Comparison of ENCODE assay signal across 27 cellular contexts in the genomic region with DNA sequence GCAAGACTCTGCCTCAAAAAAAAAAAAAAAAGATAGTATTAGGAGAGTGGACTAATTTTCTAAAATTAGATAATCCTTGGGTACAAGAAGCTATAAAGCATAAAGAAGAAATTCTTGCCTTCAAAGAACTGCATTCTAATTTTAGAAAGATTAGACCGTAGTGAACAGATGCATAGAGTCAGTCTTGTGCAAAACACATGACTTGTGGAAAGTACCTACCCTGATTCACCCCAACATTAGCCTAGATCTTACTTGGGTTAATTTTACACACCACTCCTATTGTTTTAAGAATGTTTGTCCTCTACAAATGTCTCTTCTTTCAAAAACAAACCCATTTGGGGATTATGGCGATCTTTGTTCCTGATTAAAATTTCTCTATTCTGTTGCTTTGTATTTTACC. TPM values are rescaled to one million over a fixed set of nuclear protein-coding genes. Genes with fewer than 3 reads are reported as not detected.
"Had no signal": no experiment of that assay in that cellular context is flagged by ENCODE, and none has a peak within 500 bp of the region (broad histone marks: within the 10 kb centered on the region; RNA-seq: fewer than 3 reads in every experiment).

No MANE protein-coding gene starts in this region.

- H3K4me2 ChIP-seq: PC-9 had no signal

- DNase-seq: activated CD4-positive, alpha-beta memory T cell treated with anti-CD3 and anti-CD28 coated beads for 36 hours; activated CD4-positive, alpha-beta T cell treated with anti-CD3 and anti-CD28 coated beads, Interleukin-2, amount 10 ng/mL, durations not matched to agents 7 days and 5 days; activated CD4-positive, CD25-positive, alpha-beta regulatory T cell; activated CD8-positive, alpha-beta memory T cell treated with anti-CD3 and anti-CD28 coated beads for 24 hours; activated effector memory CD4-positive, alpha-beta T cell treated with anti-CD3 and anti-CD28 coated beads, Interleukin-2, amount 50 U/mL, for 16 hours; activated naive CD4-positive, alpha-beta T cell treated with Interleukin-2 at 50 U/mL for 16 hours; activated naive CD8-positive, alpha-beta T cell treated with anti-CD3 and anti-CD28 coated beads, Interleukin-2, amount 50 U/mL, for 24 hours; activated T-cell treated with anti-CD3 and anti-CD28 coated beads, Interleukin-2, amount 50 U/mL, for 4 hours; amygdala; Kasumi-1; NCI-H1092; NCI-H1417 treated with DMSO at 0.1 percent for 48 hours; NCI-H1694; NCI-H2029; NCI-H2107; NCI-H2171 treated with DMSO at 0.1 percent for 48 hours; NCI-H446; NCI-H524; SHP77 treated with DMSO at 0.1 percent for 48 hours; T-helper 17 cell; T1000 had no signal

- H3K4me3 Mint-ChIP-seq: activated CD4-positive, alpha-beta memory T cell treated with anti-CD3 and anti-CD28 coated beads for 36 hours; activated CD4-positive, alpha-beta T cell treated with anti-CD3 and anti-CD28 coated beads, Interleukin-2, amount 10 ng/mL, durations not matched to agents 7 days and 5 days; activated naive CD8-positive, alpha-beta T cell treated with anti-CD3 and anti-CD28 coated beads, Interleukin-2, amount 50 U/mL, for 24 hours; activated T-cell treated with anti-CD3 and anti-CD28 coated beads, Interleukin-2, amount 50 U/mL, for 4 hours; brain; central memory CD8-positive, alpha-beta T cell; T-helper 17 cell had no signal

- H3K36me3 Mint-ChIP-seq: activated CD4-positive, alpha-beta memory T cell treated with anti-CD3 and anti-CD28 coated beads for 36 hours; activated naive CD4-positive, alpha-beta T cell treated with anti-CD3 and anti-CD28 coated beads, Interleukin-2, amount 50 U/mL, for 72 hours; brain had no signal

- H3K27ac ChIP-seq: PC-9, VCaP had no signal

- FAIRE-seq: astrocyte had no signal

- H3K4me3 ChIP-seq: PC-9 had no signal

- H3K4me1 Mint-ChIP-seq: activated CD4-positive, alpha-beta T cell treated with anti-CD3 and anti-CD28 coated beads, Interleukin-2, amount 10 ng/mL, durations not matched to agents 7 days and 5 days; activated naive CD8-positive, alpha-beta T cell treated with anti-CD3 and anti-CD28 coated beads, Interleukin-2, amount 50 U/mL, for 24 hours; central memory CD8-positive, alpha-beta T cell had no signal

- H3K27ac Mint-ChIP-seq: activated CD4-positive, alpha-beta memory T cell treated with anti-CD3 and anti-CD28 coated beads for 36 hours; activated CD4-positive, alpha-beta T cell treated with anti-CD3 and anti-CD28 coated beads, Interleukin-2, amount 10 ng/mL, durations not matched to agents 7 days and 5 days; activated naive CD4-positive, alpha-beta T cell treated with anti-CD3 and anti-CD28 coated beads, Interleukin-2, amount 50 U/mL, for 72 hours; activated naive CD8-positive, alpha-beta T cell treated with anti-CD3 and anti-CD28 coated beads, Interleukin-2, amount 50 U/mL, for 24 hours; brain; T-helper 17 cell had no signal

- H3K27me3 Mint-ChIP-seq: activated CD4-positive, alpha-beta T cell treated with anti-CD3 and anti-CD28 coated beads, Interleukin-2, amount 10 ng/mL, durations not matched to agents 7 days and 5 days; activated naive CD8-positive, alpha-beta T cell treated with anti-CD3 and anti-CD28 coated beads, Interleukin-2, amount 50 U/mL, for 24 hours had no signal

- H2AFZ ChIP-seq: PC-9 had no signal

- H3K9me3 Mint-ChIP-seq: activated CD4-positive, alpha-beta T cell treated with anti-CD3 and anti-CD28 coated beads, Interleukin-2, amount 10 ng/mL, durations not matched to agents 7 days and 5 days; activated naive CD8-positive, alpha-beta T cell treated with anti-CD3 and anti-CD28 coated beads, Interleukin-2, amount 50 U/mL, for 24 hours; central memory CD8-positive, alpha-beta T cell had no signal

- ATAC-seq: activated naive CD4-positive, alpha-beta T cell treated with anti-CD3 and anti-CD28 coated beads, Interleukin-2, amount 50 U/mL, for 72 hours; activated naive CD8-positive, alpha-beta T cell treated with anti-CD3 and anti-CD28 coated beads, Interleukin-2, amount 50 U/mL, for 24 hours; activated T-cell treated with anti-CD3 and anti-CD28 coated beads, Interleukin-2, amount 50 U/mL, for 4 hours; T-helper 17 cell had no signal

RNA-seq across cellular contexts. Expression of a gene that starts 38.9 kb away (rescaled TPM):
- total RNA-seq: activated CD4-positive, alpha-beta memory T cell treated with anti-CD3 and anti-CD28 coated beads for 36 hours; activated CD4-positive, alpha-beta T cell treated with anti-CD3 and anti-CD28 coated beads, Interleukin-2, amount 10 ng/mL, durations not matched to agents 7 days and 5 days; activated naive CD4-positive, alpha-beta T cell treated with anti-CD3 and anti-CD28 coated beads, Interleukin-2, amount 50 U/mL, for 72 hours; activated T-cell treated with anti-CD3 and anti-CD28 coated beads, Interleukin-2, amount 50 U/mL, for 4 hours; PC-9; T-helper 17 cell had no signal
